ENCODE assay signal across 9 cellular contexts in the genomic region with DNA sequence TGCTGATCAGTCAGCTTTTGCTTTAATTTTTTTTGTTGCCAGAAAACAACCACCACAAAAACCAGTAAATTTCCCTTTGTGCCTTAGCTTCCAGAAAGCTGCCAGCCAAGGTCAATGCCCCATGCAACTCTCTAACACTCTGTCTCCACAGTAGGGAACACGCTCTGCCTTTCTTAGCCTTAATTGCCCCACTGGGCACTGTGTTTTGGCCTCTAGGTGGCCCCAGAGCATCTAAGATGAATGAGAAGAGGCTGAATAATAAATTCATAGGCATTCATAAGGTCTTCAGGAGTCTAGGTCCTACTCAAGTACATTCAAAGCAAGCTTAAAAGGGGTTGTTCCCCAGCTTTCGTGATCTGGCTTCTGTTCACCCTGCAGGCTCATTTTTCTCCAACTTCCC. TPM values are rescaled to one million over a fixed set of nuclear protein-coding genes. Genes with fewer than 3 reads are reported as not detected.
A peak's percentile ranks its signal among the peaks of the same experiment; 100 is the strongest.
DNase-seq lines count a peak whose midpoint lies in the region; ATAC-seq and TF ChIP-seq lines count a peak whose summit lies in the region.
"Had no signal": no experiment of that assay in that cellular context is flagged by ENCODE, and none has a peak within 500 bp of the region (broad histone marks: within the 10 kb centered on the region; RNA-seq: fewer than 3 reads in every experiment).

No MANE protein-coding gene starts in this region.

- TF ChIP-seq CTCF in PC-9 (conservative IDR thresholded peaks at IDR 0.05): peak; percentile 74

- CTCF ChIA-PET in PC-9 (lab: Charles Lee): no interaction called here

- peak; percentile 77 for ATAC-seq in GM19351 (IDR thresholded peaks at IDR 0.05; ENCODE audit: unreplicated experiment)
- ATAC-seq in aorta (ENCODE audit: low FRiP score): no peak

- H3K27me3 ChIP-seq in PC-9 (ENCODE audit: insufficient read depth, low read depth) (peaks cover 36% of the 10 kb centered on the region), aorta (ENCODE audit: control insufficient read depth in 1 of 2, insufficient read depth in 2 of 2, low read length in 1 of 2) (no peaks in the 10 kb centered on the region)

- intact Hi-C loops in PC-9 (cut with micrococcal nuclease; ENCODE audit: unreplicated experiment): loop anchor here (5.0 to 10.0 kb wide), 3 partner anchors 351 to 1319 kb away; no protein-coding TSS in a partner anchor
- intact Hi-C loops in aorta (cut with DNase I): no loop called here

- no peaks in the 10 kb centered on the region for H3F3A ChIP-seq in PC-9 (ENCODE audit: insufficient read depth, low read depth)

- no peaks in the 10 kb centered on the region for H3K4me1 ChIP-seq in PC-9 (replicated peaks; ENCODE audit: insufficient read depth)
- H3K4me1 ChIP-seq in aorta (ENCODE audit: control insufficient read depth in 1 of 2, insufficient read depth in 2 of 2, low read length in 2 of 2): no peaks in the 10 kb centered on the region

- no peaks in the 10 kb centered on the region for H4K20me1 ChIP-seq in PC-9 (ENCODE audit: insufficient read depth)

- DNase-seq in DMS79 treated with DMSO at 0.1 percent for 48 hours (lab: John Stamatoyannopoulos, UW): peak; percentile 0
- DNase-seq in DMS79 (lab: John Stamatoyannopoulos, UW): no peak
- DNase-seq in PC-9: peak in 1 of 2 experiments; percentile 22
- peak; percentile 61 for DNase-seq in islet precursor cell
- no peak for DNase-seq in stimulated activated CD4-positive, alpha-beta T cell treated with anti-CD3 and anti-CD28 coated beads, Interleukin-1b, Interleukin-23, amount 100 ng/mL, for 48 hours
- DNase-seq in aorta: no peak
- DNase-seq in foreskin melanocyte: no peak

- H3K79me2 ChIP-seq in PC-9 (ENCODE audit: low read depth): no peaks in the 10 kb centered on the region

- H3K9me2 ChIP-seq in PC-9 (ENCODE audit: insufficient read depth): no peaks in the 10 kb centered on the region

- H3K27ac ChIP-seq in PC-9 (no peak overlapping the region), aorta (ENCODE audit: low read depth in 1 of 2, low read length in 2 of 2) (no peak overlapping the region)

- H3K4me3 ChIP-seq in PC-9: no peak overlapping the region
- H3K4me3 ChIP-seq in aorta (ENCODE audit: low read length in 2 of 2): no peak overlapping the region

- no peak overlapping the region for H2AFZ ChIP-seq in PC-9

- POLR2A ChIA-PET in PC-9 (lab: Charles Lee; ENCODE audit: unreplicated experiment): no interaction called here

- BruUV-seq in PC-9 (replicated peaks; lab: Mats Ljungman, UMichigan): no TSS peak

- no peaks in the 10 kb centered on the region for H3K9me3 ChIP-seq in PC-9 (ENCODE audit: insufficient read depth, low read depth)
- no peaks in the 10 kb centered on the region for H3K9me3 ChIP-seq in aorta (ENCODE audit: control insufficient read depth, low read length)

- no peaks in the 10 kb centered on the region for H3K36me3 ChIP-seq in PC-9 (ENCODE audit: low read depth)
- no peaks in the 10 kb centered on the region for H3K36me3 ChIP-seq in aorta (ENCODE audit: control insufficient read depth in 1 of 2, insufficient read depth in 2 of 2, low read length in 1 of 2)

- H3K4me2 ChIP-seq in PC-9: no peak overlapping the region

- WGBS in aorta, 2 donors: 38 to 51% methylated on average over 2 of the region's 2 CpGs

RNA-seq across cellular contexts. Expression of a gene that starts 57.7 kb away (rescaled TPM):
- not detected in 2 replicates for total RNA-seq in PC-9 (2021)
- total RNA-seq in aorta: not detected
- polyA plus RNA-seq in aorta: not detected
- polyA plus RNA-seq: adipose tissue had no signal

Comparison
In these comparisons a context has a peak if more than half of its experiments do, and no peak if none do; other contexts are left out.
1. DNase-seq: peak in DMS79 treated with DMSO at 0.1 percent for 48 hours (single experiment) and islet precursor cell (single experiment); none in DMS79 (single experiment), stimulated activated CD4-positive, alpha-beta T cell treated with anti-CD3 and anti-CD28 coated beads, Interleukin-1b, Interleukin-23, amount 100 ng/mL, for 48 hours (single experiment), aorta (0 of 2) and foreskin melanocyte (single experiment).